23 cellular contexts compared by ENCODE assay signal in genomic region chr16:22359679-22360078, GRCh38. TPM values are rescaled to one million over a fixed set of nuclear protein-coding genes. Genes with fewer than 3 reads are reported as not detected.
DNase-seq lines count a peak whose midpoint lies in the region; ATAC-seq and TF ChIP-seq lines count a peak whose summit lies in the region.
"Had no signal": no experiment of that assay in that cellular context is flagged by ENCODE, and none has a peak within 500 bp of the region (broad histone marks: within the 10 kb centered on the region; RNA-seq: fewer than 3 reads in every experiment).

No MANE protein-coding gene starts in this region.

- no peaks in the 10 kb centered on the region for H3K9me3 ChIP-seq in CD8-positive, alpha-beta T cell (ENCODE audit: low read length)
- H3K9me3 ChIP-seq in right lobe of liver: no peaks in the 10 kb centered on the region
- H3K9me3 ChIP-seq: prostate gland had no signal

- H3K27ac ChIP-seq in CD8-positive, alpha-beta T cell (ENCODE audit: low read depth, low read length): no peak overlapping the region
- H3K27ac ChIP-seq in right lobe of liver: peak overlapping the region in 2 of 3 donors; percentile 12 to 19
- H3K27ac ChIP-seq: dorsolateral prefrontal cortex, prostate gland had no signal

- TF ChIP-seq POLR2A in right lobe of liver (IDR thresholded peaks at IDR 0.05): no peak

- TF ChIP-seq CTCF in CD8-positive, alpha-beta T cell (IDR thresholded peaks at IDR 0.05): no peak
- TF ChIP-seq CTCF in right lobe of liver (IDR thresholded peaks at IDR 0.05): no peak

- intact Hi-C loops in activated CD4-positive, alpha-beta T cell treated with anti-CD3 and anti-CD28 coated beads, Interleukin-2, amount 10 ng/mL, durations not matched to agents 24 days and 14 days (cut with micrococcal nuclease): no loop called here
- intact Hi-C loops in CD8-positive, alpha-beta T cell (cut with DNase I, micrococcal nuclease): loop anchor here in 1 of 2 experiments (2.0 to 5.0 kb wide), 2 partner anchors 61 to 167 kb away; no protein-coding TSS in a partner anchor
- intact Hi-C loops in right lobe of liver (cut with DNase I): no loop called here

- peaks cover 53% of the 10 kb centered on the region for H3K36me3 Mint-ChIP-seq in activated CD4-positive, alpha-beta T cell treated with anti-CD3 and anti-CD28 coated beads, Interleukin-2, amount 10 ng/mL, durations not matched to agents 24 days and 14 days (ENCODE audit: low read depth)
- H3K36me3 Mint-ChIP-seq in CD8-positive, alpha-beta T cell: peaks cover 47% of the 10 kb centered on the region
- peaks cover 59% of the 10 kb centered on the region for H3K36me3 Mint-ChIP-seq in activated T-helper 17 cell treated with anti-CD3 and anti-CD28 coated beads, Interleukin-2, amount 50 U/mL, for 72 hours (ENCODE audit: low read depth)

- CTCF ChIA-PET in CD8-positive, alpha-beta T cell (lab: Charles Lee): interaction anchor here (3.3 kb wide), 1 partner anchor 13 kb away, joined by 17 read pairs; no protein-coding TSS in a partner anchor

- DNase-seq in activated CD4-positive, alpha-beta T cell treated with anti-CD3 and anti-CD28 coated beads, Interleukin-2, amount 10 ng/mL, durations not matched to agents 24 days and 14 days: no peak
- no peak for DNase-seq in activated CD4-positive, alpha-beta T cell treated with anti-CD3 and anti-CD28 coated beads, Interleukin-2, amount 50 U/mL, for 1 hour
- DNase-seq in CD8-positive, alpha-beta T cell: no peak
- DNase-seq in right lobe of liver: no peak
- DNase-seq in epidermal melanocyte (ENCODE audit: insufficient read length, low spot score): no peak
- no peak for DNase-seq in ACHN
- DNase-seq: activated CD4-positive, alpha-beta T cell treated with anti-CD3 and anti-CD28 coated beads for 4 hours; activated naive CD8-positive, alpha-beta T cell treated with anti-CD3 and anti-CD28 coated beads, Interleukin-2, amount 10 ng/mL, durations not matched to agents 7 days and 5 days; DND-41; dorsolateral prefrontal cortex; glutamatergic neuron; Karpas-422; kidney glomerular epithelial cell; MV-4-11; NCI-H1694; NCI-H510A; SHP77; substantia nigra had no signal

- no peak for ATAC-seq in CD8-positive, alpha-beta T cell
- no peak for ATAC-seq in activated T-helper 17 cell treated with anti-CD3 and anti-CD28 coated beads, Interleukin-2, amount 50 U/mL, for 72 hours (replicated peaks)
- ATAC-seq in right lobe of liver (peak in 3 of 4 donors; percentile 34 to 60 (median 56)), GM18520 (IDR thresholded peaks at IDR 0.05; ENCODE audit: unreplicated experiment) (no peak)
- ATAC-seq: HCT116 had no signal

- peaks cover 55% of the 10 kb centered on the region for H3K4me1 ChIP-seq in CD8-positive, alpha-beta T cell (ENCODE audit: insufficient read depth, low read length)
- peaks cover 0 to 13% (median 5%) of the 10 kb centered on the region in 4 donors for H3K4me1 ChIP-seq in right lobe of liver
- H3K4me1 ChIP-seq: prostate gland had no signal

- POLR2A ChIA-PET in CD8-positive, alpha-beta T cell (lab: Charles Lee): interaction anchor here (3.4 to 6.4 kb wide), 2 partner anchors 12 to 16 kb away, joined by 18 to 75 read pairs; partner anchors contain the start of gene CDR2

- peak overlapping the region; percentile 78 for H3K27ac Mint-ChIP-seq in activated CD4-positive, alpha-beta T cell treated with anti-CD3 and anti-CD28 coated beads, Interleukin-2, amount 10 ng/mL, durations not matched to agents 24 days and 14 days
- H3K27ac Mint-ChIP-seq in CD8-positive, alpha-beta T cell: peak overlapping the region; percentile 89
- peak overlapping the region; percentile 79 for H3K27ac Mint-ChIP-seq in activated T-helper 17 cell treated with anti-CD3 and anti-CD28 coated beads, Interleukin-2, amount 50 U/mL, for 72 hours
- H3K27ac Mint-ChIP-seq: activated naive CD8-positive, alpha-beta T cell treated with anti-CD3 and anti-CD28 coated beads, Interleukin-2, amount 10 ng/mL, durations not matched to agents 7 days and 5 days had no signal

- peaks cover 43% of the 10 kb centered on the region for H3K4me1 Mint-ChIP-seq in activated CD4-positive, alpha-beta T cell treated with anti-CD3 and anti-CD28 coated beads, Interleukin-2, amount 10 ng/mL, durations not matched to agents 24 days and 14 days
- H3K4me1 Mint-ChIP-seq in CD8-positive, alpha-beta T cell (ENCODE audit: low read depth): peaks cover 72% of the 10 kb centered on the region
- H3K4me1 Mint-ChIP-seq in activated T-helper 17 cell treated with anti-CD3 and anti-CD28 coated beads, Interleukin-2, amount 50 U/mL, for 72 hours: peaks cover 40% of the 10 kb centered on the region

- peak overlapping the region; percentile 61 for H3K4me3 Mint-ChIP-seq in activated CD4-positive, alpha-beta T cell treated with anti-CD3 and anti-CD28 coated beads, Interleukin-2, amount 10 ng/mL, durations not matched to agents 24 days and 14 days
- H3K4me3 Mint-ChIP-seq in CD8-positive, alpha-beta T cell: no peak overlapping the region
- H3K4me3 Mint-ChIP-seq in activated T-helper 17 cell treated with anti-CD3 and anti-CD28 coated beads, Interleukin-2, amount 50 U/mL, for 72 hours: peak overlapping the region; percentile 33

- H3K4me3 ChIP-seq in CD8-positive, alpha-beta T cell (ENCODE audit: low read depth, low read length): no peak overlapping the region
- no peak overlapping the region for H3K4me3 ChIP-seq in right lobe of liver
- H3K4me3 ChIP-seq: dorsolateral prefrontal cortex, lung, prostate gland had no signal

- in situ Hi-C loops in ACHN (cut with HindIII; ENCODE audit: low pct_ligation_motif_present, low pct_unique_long_range_greater_than_20kb, low sequenced_read_pairs): no loop called here

- H3K9me3 Mint-ChIP-seq in activated CD4-positive, alpha-beta T cell treated with anti-CD3 and anti-CD28 coated beads, Interleukin-2, amount 10 ng/mL, durations not matched to agents 24 days and 14 days: peaks cover 3% of the 10 kb centered on the region
- no peaks in the 10 kb centered on the region for H3K9me3 Mint-ChIP-seq in CD8-positive, alpha-beta T cell
- no peaks in the 10 kb centered on the region for H3K9me3 Mint-ChIP-seq in activated T-helper 17 cell treated with anti-CD3 and anti-CD28 coated beads, Interleukin-2, amount 50 U/mL, for 72 hours
- H3K9me3 Mint-ChIP-seq: activated naive CD8-positive, alpha-beta T cell treated with anti-CD3 and anti-CD28 coated beads, Interleukin-2, amount 10 ng/mL, durations not matched to agents 7 days and 5 days had no signal

- peaks cover 17% of the 10 kb centered on the region for H3K36me3 ChIP-seq in CD8-positive, alpha-beta T cell (ENCODE audit: insufficient read depth, low read length)
- H3K36me3 ChIP-seq in right lobe of liver: peaks cover 0 to 22% (median 2%) of the 10 kb centered on the region in 4 donors
- H3K36me3 ChIP-seq: prostate gland had no signal

- H3K27me3 Mint-ChIP-seq in activated CD4-positive, alpha-beta T cell treated with anti-CD3 and anti-CD28 coated beads, Interleukin-2, amount 10 ng/mL, durations not matched to agents 24 days and 14 days: no peaks in the 10 kb centered on the region
- H3K27me3 Mint-ChIP-seq in CD8-positive, alpha-beta T cell (ENCODE audit: low read depth): no peaks in the 10 kb centered on the region
- H3K27me3 Mint-ChIP-seq in activated T-helper 17 cell treated with anti-CD3 and anti-CD28 coated beads, Interleukin-2, amount 50 U/mL, for 72 hours: no peaks in the 10 kb centered on the region
- H3K27me3 Mint-ChIP-seq: activated naive CD8-positive, alpha-beta T cell treated with anti-CD3 and anti-CD28 coated beads, Interleukin-2, amount 10 ng/mL, durations not matched to agents 7 days and 5 days had no signal

- H3K27me3 ChIP-seq in CD8-positive, alpha-beta T cell (ENCODE audit: insufficient read depth, low read length): no peaks in the 10 kb centered on the region
- no peaks in the 10 kb centered on the region for H3K27me3 ChIP-seq in right lobe of liver
- H3K27me3 ChIP-seq: dorsolateral prefrontal cortex had no signal

RNA-seq across cellular contexts. Expression of gene CDR2, which starts 14.7 kb away (rescaled TPM):
- 38.2 and 40.9 TPM in 2 replicates for total RNA-seq in activated CD4-positive, alpha-beta T cell treated with anti-CD3 and anti-CD28 coated beads, Interleukin-2, amount 10 ng/mL, durations not matched to agents 24 days and 14 days
- 100 to 1,000 TPM; 119 to 120 TPM for total RNA-seq in CD8-positive, alpha-beta T cell
- total RNA-seq in activated T-helper 17 cell treated with anti-CD3 and anti-CD28 coated beads, Interleukin-2, amount 50 U/mL, for 72 hours: 10 to 100 TPM; 26.3 to 41.0 TPM
- total RNA-seq in right lobe of liver: 10 to 100 TPM in 5 of 6 experiments, 1 to 10 TPM in 1; 8.2 to 16.8 (median 14.2) TPM

Comparison
In these comparisons a context has a peak if more than half of its experiments do, and no peak if none do; other contexts are left out.
1. ATAC-seq: peak in right lobe of liver (3 of 4); none in CD8-positive, alpha-beta T cell (single experiment), activated T-helper 17 cell treated with anti-CD3 and anti-CD28 coated beads, Interleukin-2, amount 50 U/mL, for 72 hours (single experiment) and GM18520 (single experiment).
2. Peak in every context shown above with its lines, with median percentiles within 50 percentile points of each other: H3K27ac Mint-ChIP-seq.